Comparison of ENCODE assay signal across 1 cellular context in genomic region chr2:231514225-231514950, GRCh38.
TF ChIP-seq lines count a peak whose summit lies in the region.

No MANE protein-coding gene starts in this region.

TF ChIP-seq in K562, 482 proteins besides CTCF, POLR2A, EP300 and RAD21 (continued from another document and continues in another):
- TF ChIP-seq E4F1 (CRISPR knock-in tag; IDR thresholded peaks at IDR 0.05; ENCODE audit: borderline replicate concordance) (no peak), PHF8 (IDR thresholded peaks at IDR 0.05; ENCODE audit: borderline replicate concordance, low read length) (peak; percentile 89), ZNF511 (CRISPR knock-in tag; IDR thresholded peaks at IDR 0.05) (0 out of 2 replicates have a peak, but pooled peaks have one; percentile 28), HDAC2 (IDR thresholded peaks at IDR 0.05) (no peak), IRF9 (tag; IDR thresholded peaks at IDR 0.05) (no peak), E2F1 (CRISPR knock-in tag; IDR thresholded peaks at IDR 0.05) (0 out of 2 replicates have a peak, but pooled peaks have one; percentile 23), ZKSCAN1 (IDR thresholded peaks at IDR 0.05; ENCODE audit: low read depth, low read length) (no peak), USF2 (CRISPR knock-in tag; IDR thresholded peaks at IDR 0.05) (peak; percentile 82), NEUROD1 (IDR thresholded peaks at IDR 0.05; ENCODE audit: borderline replicate concordance, low read depth, low read length, partially characterized antibody) (peak; percentile 33), TEAD1 (CRISPR knock-in tag; IDR thresholded peaks at IDR 0.05) (peak; percentile 18 to 35; a peak in 1 of 4 replicates), NRF1 (conservative IDR thresholded peaks at IDR 0.05 in 1 of 2, IDR thresholded peaks at IDR 0.05 in 1 of 2) (peak; percentile 94 to 95), KDM1A (IDR thresholded peaks at IDR 0.05) (no peak), ZNF584 (CRISPR knock-in tag; IDR thresholded peaks at IDR 0.05; ENCODE audit: low read depth) (no peak), ATF6 (CRISPR knock-in tag; IDR thresholded peaks at IDR 0.05) (peak; percentile 77; the same call in 1 of the 2 replicates), ZBTB7A (IDR thresholded peaks at IDR 0.05; ENCODE audit: borderline replicate concordance, control insufficient read depth, low read depth, low read length) (peak; percentile 68), ZNF696 (CRISPR knock-in tag; conservative IDR thresholded peaks at IDR 0.05) (no peak), KAT7 (CRISPR knock-in tag; IDR thresholded peaks at IDR 0.05; ENCODE audit: borderline replicate concordance) (peak; percentile 50; the same call in 1 of the 2 replicates), MXD1 (CRISPR knock-in tag; IDR thresholded peaks at IDR 0.05; ENCODE audit: borderline replicate concordance, poor library complexity, severe bottlenecking) (no peak), POLR3A (IDR thresholded peaks at IDR 0.05; ENCODE audit: borderline replicate concordance, extremely low read depth, insufficient read depth, insufficient read length) (no peak), CBFB (CRISPR knock-in tag; IDR thresholded peaks at IDR 0.05) (peak; percentile 95), POLR2AphosphoS5 (IDR thresholded peaks at IDR 0.05; ENCODE audit: control insufficient read depth, insufficient read depth, low read depth, low read length) (peak; percentile 79), PHTF2 (CRISPR knock-in tag; IDR thresholded peaks at IDR 0.05) (no peak), MNT (conservative IDR thresholded peaks at IDR 0.05) (peak; percentile 64 to 79; a peak in 3 of 4 replicates), CEBPB (tag; IDR thresholded peaks at IDR 0.05) (peak; percentile 87), POLR2B (IDR thresholded peaks at IDR 0.05; ENCODE audit: low read depth, partially characterized antibody) (peak; percentile 72), MEF2D (tag; conservative IDR thresholded peaks at IDR 0.05; ENCODE audit: low read depth) (no peak), BRF1 (IDR thresholded peaks at IDR 0.05; ENCODE audit: borderline replicate concordance, extremely low read depth, insufficient read length) (no peak), KDM5B (IDR thresholded peaks at IDR 0.05; ENCODE audit: insufficient replicate concordance, low read depth, low read length) (peak; percentile 87), C11orf30 (IDR thresholded peaks at IDR 0.05; ENCODE audit: low read depth) (peak; percentile 59), HNRNPL (IDR thresholded peaks at IDR 0.05; ENCODE audit: low read depth, low read length) (no peak), CUX1 (CRISPR knock-in tag; IDR thresholded peaks at IDR 0.05) (0 out of 2 replicates have a peak, but pooled peaks have one; percentile 23), NR3C1 (CRISPR knock-in tag; IDR thresholded peaks at IDR 0.05) (peak; percentile 48; the same call in 1 of the 2 replicates), GABPB1 (CRISPR knock-in tag; IDR thresholded peaks at IDR 0.05) (peak; percentile 48; the same call in 1 of the 2 replicates), DMBX1 (CRISPR knock-in tag; IDR thresholded peaks at IDR 0.05; ENCODE audit: borderline replicate concordance) (no peak), VEZF1 (CRISPR knock-in tag; IDR thresholded peaks at IDR 0.05) (peak; percentile 98), ZNF395 (CRISPR knock-in tag; IDR thresholded peaks at IDR 0.05) (peak; percentile 80; the same call in 1 of the 2 replicates), ZNF41 (CRISPR knock-in tag; conservative IDR thresholded peaks at IDR 0.05) (no peak), ZNF740 (CRISPR knock-in tag; IDR thresholded peaks at IDR 0.05) (peak; percentile 67), ZNF740 (tag; IDR thresholded peaks at IDR 0.05) (no peak), CBX2 (IDR thresholded peaks at IDR 0.05; ENCODE audit: insufficient read depth, low read length, poor library complexity, severe bottlenecking) (no peak)
